ENCODE assay signal across 30 cellular contexts in the genomic region with DNA sequence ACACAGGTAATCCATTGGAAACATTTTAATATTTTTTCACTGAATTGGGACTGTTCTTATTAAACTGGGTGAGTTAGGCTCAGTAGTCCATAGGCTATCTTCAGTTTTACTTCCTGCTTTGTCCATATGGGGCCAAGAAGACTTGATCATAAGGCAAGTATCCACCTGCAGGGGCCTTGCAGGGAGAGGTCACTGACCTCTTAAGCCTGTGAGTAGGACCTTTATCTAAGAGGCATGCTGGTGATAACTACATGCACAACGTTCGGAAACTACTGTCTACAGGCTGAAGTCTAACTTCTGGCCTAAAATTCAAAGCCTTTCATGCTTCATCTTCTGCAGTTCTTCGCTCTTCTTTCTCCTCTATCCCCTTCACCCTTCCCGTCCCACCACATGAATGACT.
"Had no signal": no experiment of that assay in that cellular context is flagged by ENCODE, and none has a peak within 500 bp of the region (broad histone marks: within the 10 kb centered on the region; RNA-seq: fewer than 3 reads in every experiment).

No MANE protein-coding gene starts in this region.

- H3K27ac Mint-ChIP-seq: activated CD4-positive, alpha-beta memory T cell treated with anti-CD3 and anti-CD28 coated beads, Interleukin-2, amount 10 ng/mL, durations not matched to agents 7 days and 5 days; activated CD4-positive, alpha-beta T cell treated with anti-CD3 and anti-CD28 coated beads, Interleukin-2, amount 10 ng/mL, durations not matched to agents 7 days and 5 days; activated naive CD4-positive, alpha-beta T cell treated with anti-CD3 and anti-CD28 coated beads, Interleukin-2, amount 10 ng/mL, durations not matched to agents 7 days and 5 days; activated naive CD4-positive, alpha-beta T cell treated with anti-CD3 and anti-CD28 coated beads, Interleukin-2, amount 50 U/mL, for 72 hours; activated naive CD8-positive, alpha-beta T cell treated with anti-CD3 and anti-CD28 coated beads, Interleukin-2, amount 10 ng/mL, durations not matched to agents 7 days and 5 days; activated T-cell treated with anti-CD3 and anti-CD28 coated beads, Interleukin-2, amount 50 U/mL, for 24 hours; activated T-cell treated with anti-CD3 and anti-CD28 coated beads, Interleukin-2, amount 50 U/mL, for 72 hours; brain; effector memory CD8-positive, alpha-beta T cell; T-helper 2 cell treated with Interferon-gamma antibody and Interleukin-4, amounts not matched to agents 5 μg/mL and 100 μg/mL, for 36 hours had no signal

- H3K27ac ChIP-seq: ascending aorta, breast epithelium, esophagus muscularis mucosa, foreskin keratinocyte, gastroesophageal sphincter, heart right ventricle, hepatocyte had no signal

- FAIRE-seq: colon had no signal

- H3K27me3 Mint-ChIP-seq: activated CD4-positive, alpha-beta memory T cell treated with anti-CD3 and anti-CD28 coated beads, Interleukin-2, amount 10 ng/mL, durations not matched to agents 7 days and 5 days; activated CD4-positive, alpha-beta T cell treated with anti-CD3 and anti-CD28 coated beads, Interleukin-2, amount 10 ng/mL, durations not matched to agents 7 days and 5 days; activated naive CD4-positive, alpha-beta T cell treated with anti-CD3 and anti-CD28 coated beads, Interleukin-2, amount 10 ng/mL, durations not matched to agents 7 days and 5 days; activated naive CD8-positive, alpha-beta T cell treated with anti-CD3 and anti-CD28 coated beads, Interleukin-2, amount 10 ng/mL, durations not matched to agents 7 days and 5 days; activated T-cell treated with anti-CD3 and anti-CD28 coated beads, Interleukin-2, amount 50 U/mL, for 24 hours; brain; effector memory CD8-positive, alpha-beta T cell had no signal

- DNase-seq: activated CD4-positive, alpha-beta memory T cell treated with anti-CD3 and anti-CD28 coated beads, Interleukin-2, amount 10 ng/mL, durations not matched to agents 7 days and 5 days; activated CD4-positive, alpha-beta T cell treated with anti-CD3 and anti-CD28 coated beads for 1 hour; activated CD4-positive, alpha-beta T cell treated with anti-CD3 and anti-CD28 coated beads for 4 hours; activated CD4-positive, alpha-beta T cell treated with anti-CD3 and anti-CD28 coated beads, Interleukin-2, amount 10 ng/mL, durations not matched to agents 7 days and 5 days; activated CD4-positive, alpha-beta T cell treated with anti-CD3 and anti-CD28 coated beads, Interleukin-2, amount 50 U/mL, for 4 hours; activated CD8-positive, alpha-beta memory T cell treated with anti-CD3 and anti-CD28 coated beads, Interleukin-2, amount 50 U/mL, for 48 hours; activated gamma-delta T cell; activated naive CD4-positive, alpha-beta T cell; activated naive CD4-positive, alpha-beta T cell treated with anti-CD3 and anti-CD28 coated beads, Interleukin-2, amount 10 ng/mL, durations not matched to agents 7 days and 5 days; activated naive CD8-positive, alpha-beta T cell treated with anti-CD3 and anti-CD28 coated beads, Interleukin-2, amount 10 ng/mL, durations not matched to agents 7 days and 5 days; activated T-cell treated with anti-CD3 and anti-CD28 coated beads for 4 hours; activated T-cell treated with anti-CD3 and anti-CD28 coated beads, Interleukin-2, amount 50 U/mL, for 24 hours; activated T-cell treated with anti-CD3 and anti-CD28 coated beads, Interleukin-2, amount 50 U/mL, for 72 hours; caudate nucleus; cortex of kidney; dermis blood vessel endothelial cell; effector CD4-positive, alpha-beta T cell; effector memory CD8-positive, alpha-beta T cell; foreskin keratinocyte; heart right ventricle; T1000 had no signal

- H3K9me3 ChIP-seq: ascending aorta, breast epithelium, esophagus muscularis mucosa, gastroesophageal sphincter, heart right ventricle had no signal

- H3K4me3 Mint-ChIP-seq: activated CD4-positive, alpha-beta memory T cell treated with anti-CD3 and anti-CD28 coated beads, Interleukin-2, amount 10 ng/mL, durations not matched to agents 7 days and 5 days; activated CD4-positive, alpha-beta T cell treated with anti-CD3 and anti-CD28 coated beads, Interleukin-2, amount 10 ng/mL, durations not matched to agents 7 days and 5 days; activated naive CD4-positive, alpha-beta T cell treated with anti-CD3 and anti-CD28 coated beads, Interleukin-2, amount 10 ng/mL, durations not matched to agents 7 days and 5 days; activated naive CD8-positive, alpha-beta T cell treated with anti-CD3 and anti-CD28 coated beads, Interleukin-2, amount 10 ng/mL, durations not matched to agents 7 days and 5 days; activated T-cell treated with anti-CD3 and anti-CD28 coated beads, Interleukin-2, amount 50 U/mL, for 24 hours; activated T-cell treated with anti-CD3 and anti-CD28 coated beads, Interleukin-2, amount 50 U/mL, for 72 hours; brain; effector memory CD8-positive, alpha-beta T cell; T-helper 2 cell treated with Interferon-gamma antibody and Interleukin-4, amounts not matched to agents 5 μg/mL and 100 μg/mL, for 36 hours had no signal

- H3K4me1 ChIP-seq: ascending aorta, breast epithelium, esophagus muscularis mucosa, foreskin keratinocyte, gastroesophageal sphincter, heart right ventricle had no signal

- H3K4me3 ChIP-seq: ascending aorta, breast epithelium, esophagus muscularis mucosa, gastroesophageal sphincter, heart right ventricle, hepatocyte had no signal

- H3K4me1 Mint-ChIP-seq: activated CD4-positive, alpha-beta memory T cell treated with anti-CD3 and anti-CD28 coated beads, Interleukin-2, amount 10 ng/mL, durations not matched to agents 7 days and 5 days; activated CD4-positive, alpha-beta T cell treated with anti-CD3 and anti-CD28 coated beads, Interleukin-2, amount 10 ng/mL, durations not matched to agents 7 days and 5 days; activated naive CD4-positive, alpha-beta T cell treated with anti-CD3 and anti-CD28 coated beads, Interleukin-2, amount 10 ng/mL, durations not matched to agents 7 days and 5 days; activated naive CD8-positive, alpha-beta T cell treated with anti-CD3 and anti-CD28 coated beads, Interleukin-2, amount 10 ng/mL, durations not matched to agents 7 days and 5 days; brain had no signal

- H3K4me2 ChIP-seq: hepatocyte had no signal

- H3K36me3 ChIP-seq: breast epithelium, esophagus muscularis mucosa had no signal

- H3K27me3 ChIP-seq: ascending aorta, breast epithelium, esophagus muscularis mucosa, foreskin keratinocyte, gastroesophageal sphincter, heart right ventricle, hepatocyte had no signal

- H2AFZ ChIP-seq: hepatocyte had no signal

- H3K79me2 ChIP-seq: hepatocyte had no signal

- ATAC-seq: activated naive CD4-positive, alpha-beta T cell treated with anti-CD3 and anti-CD28 coated beads, Interleukin-2, amount 50 U/mL, for 72 hours; activated T-cell treated with anti-CD3 and anti-CD28 coated beads, Interleukin-2, amount 50 U/mL, for 72 hours; effector memory CD8-positive, alpha-beta T cell; foreskin keratinocyte; gastroesophageal sphincter; heart right ventricle had no signal

- H3K9me3 Mint-ChIP-seq: activated CD4-positive, alpha-beta memory T cell treated with anti-CD3 and anti-CD28 coated beads, Interleukin-2, amount 10 ng/mL, durations not matched to agents 7 days and 5 days; activated CD4-positive, alpha-beta T cell treated with anti-CD3 and anti-CD28 coated beads, Interleukin-2, amount 10 ng/mL, durations not matched to agents 7 days and 5 days; activated naive CD4-positive, alpha-beta T cell treated with anti-CD3 and anti-CD28 coated beads, Interleukin-2, amount 10 ng/mL, durations not matched to agents 7 days and 5 days; activated naive CD4-positive, alpha-beta T cell treated with anti-CD3 and anti-CD28 coated beads, Interleukin-2, amount 50 U/mL, for 72 hours; activated naive CD8-positive, alpha-beta T cell treated with anti-CD3 and anti-CD28 coated beads, Interleukin-2, amount 10 ng/mL, durations not matched to agents 7 days and 5 days; activated T-cell treated with anti-CD3 and anti-CD28 coated beads, Interleukin-2, amount 50 U/mL, for 24 hours; activated T-cell treated with anti-CD3 and anti-CD28 coated beads, Interleukin-2, amount 50 U/mL, for 72 hours; brain; effector memory CD8-positive, alpha-beta T cell; T-helper 2 cell treated with Interferon-gamma antibody and Interleukin-4, amounts not matched to agents 5 μg/mL and 100 μg/mL, for 36 hours had no signal
